ENCODE assay signal across 14 cellular contexts in genomic region chr13:79497852-79498251, GRCh38.
"Had no signal": no experiment of that assay in that cellular context is flagged by ENCODE, and none has a peak within 500 bp of the region (broad histone marks: within the 10 kb centered on the region; RNA-seq: fewer than 3 reads in every experiment).

No MANE protein-coding gene starts in this region.

- H3K4me3 Mint-ChIP-seq: effector memory CD8-positive, alpha-beta T cell; neural crest cell; stimulated activated memory B cell treated with anti-CD40 and anti-IgM and Interleukin-4, amounts not matched to agents 10 μg/mL and 1 μg/mL and 100 μg/mL, for 72 hours had no signal

- DNase-seq: activated CD8-positive, alpha-beta memory T cell treated with anti-CD3 and anti-CD28 coated beads for 24 hours; activated CD8-positive, alpha-beta memory T cell treated with anti-CD3 and anti-CD28 coated beads, Interleukin-2, amount 50 U/mL, for 48 hours; body of pancreas; effector memory CD8-positive, alpha-beta T cell; esophagus squamous epithelium; heart right ventricle; kidney glomerular epithelial cell; left ventricle myocardium superior; retina; spleen; stimulated activated CD4-positive, alpha-beta T cell treated with anti-CD3 and anti-CD28 coated beads, Interleukin-4, amount 100 ng/mL, for 4 hours had no signal

- ATAC-seq: activated CD4-positive, CD25-positive, alpha-beta regulatory T cell treated with anti-CD3 and anti-CD28 coated beads, Interleukin-2, amount 50 U/mL, for 24 hours; body of pancreas; effector memory CD8-positive, alpha-beta T cell; heart right ventricle; left ventricle myocardium superior; stimulated activated memory B cell treated with anti-CD40 and anti-IgM and Interleukin-4, amounts not matched to agents 10 μg/mL and 1 μg/mL and 100 μg/mL, for 72 hours had no signal

- H3K27ac Mint-ChIP-seq: effector memory CD8-positive, alpha-beta T cell; stimulated activated memory B cell treated with anti-CD40 and anti-IgM and Interleukin-4, amounts not matched to agents 10 μg/mL and 1 μg/mL and 100 μg/mL, for 72 hours had no signal

- H3K9me3 Mint-ChIP-seq: effector memory CD8-positive, alpha-beta T cell; stimulated activated memory B cell treated with anti-CD40 and anti-IgM and Interleukin-4, amounts not matched to agents 10 μg/mL and 1 μg/mL and 100 μg/mL, for 72 hours had no signal

- H3K36me3 Mint-ChIP-seq: stimulated activated memory B cell treated with anti-CD40 and anti-IgM and Interleukin-4, amounts not matched to agents 10 μg/mL and 1 μg/mL and 100 μg/mL, for 72 hours had no signal
